Comparison of ENCODE assay signal across 20 cellular contexts in the genomic region with DNA sequence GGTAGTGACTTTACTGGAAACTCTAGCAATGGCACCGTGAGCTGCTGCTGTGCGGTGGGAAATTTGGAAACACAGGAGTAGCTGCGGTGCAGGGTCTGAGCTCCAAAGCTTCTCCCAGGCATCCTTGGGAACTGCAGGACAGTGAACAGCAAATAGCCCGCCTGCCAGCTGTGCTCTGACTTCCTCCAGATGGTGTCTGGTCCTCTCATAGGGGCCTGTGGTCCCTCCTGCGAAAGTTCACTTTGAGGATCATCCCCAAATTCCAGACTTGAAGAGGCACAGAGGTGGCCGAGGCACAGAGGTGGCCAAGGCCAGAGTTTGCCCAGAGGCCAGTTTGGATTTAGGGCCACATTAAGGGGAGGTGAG.
"Had no signal": no experiment of that assay in that cellular context is flagged by ENCODE, and none has a peak within 500 bp of the region (broad histone marks: within the 10 kb centered on the region; RNA-seq: fewer than 3 reads in every experiment).

No MANE protein-coding gene starts in this region.

- H3K4me3 ChIP-seq: coronary artery, esophagus muscularis mucosa, left ventricle myocardium inferior, skin epidermis, thyroid gland, upper lobe of right lung had no signal

- H3K27ac ChIP-seq: coronary artery, esophagus muscularis mucosa, left ventricle myocardium inferior, skin epidermis, thyroid gland, upper lobe of right lung had no signal

- H3K36me3 ChIP-seq: esophagus muscularis mucosa, left ventricle myocardium inferior, thyroid gland, upper lobe of right lung had no signal

- H3K27me3 ChIP-seq: esophagus muscularis mucosa, thyroid gland, upper lobe of right lung had no signal

- ATAC-seq: activated CD4-positive, CD25-positive, alpha-beta regulatory T cell treated with anti-CD3 and anti-CD28 coated beads, Interleukin-2, amount 50 U/mL, for 24 hours; activated T-cell treated with anti-CD3 and anti-CD28 coated beads, Interleukin-2, amount 50 U/mL, for 72 hours; right cardiac atrium; upper lobe of right lung had no signal

- H3K4me1 ChIP-seq: esophagus muscularis mucosa, upper lobe of right lung had no signal

- DNase-seq: activated CD4-positive, alpha-beta memory T cell treated with anti-CD3 and anti-CD28 coated beads, Interleukin-2, amount 10 ng/mL, durations not matched to agents 7 days and 5 days; activated CD4-positive, alpha-beta T cell treated with anti-CD3 and anti-CD28 coated beads, Interleukin-2, amount 10 ng/mL, durations not matched to agents 24 days and 14 days; activated effector memory CD4-positive, alpha-beta T cell treated with anti-CD3 and anti-CD28 coated beads, Interleukin-2, amount 50 U/mL, for 16 hours; activated naive CD4-positive, alpha-beta T cell treated with anti-CD3 and anti-CD28 coated beads, Interleukin-2, amount 10 ng/mL, durations not matched to agents 7 days and 5 days; activated T-cell treated with anti-CD3 and anti-CD28 coated beads, Interleukin-2, amount 50 U/mL, for 72 hours; amygdala; cerebellar nuclear complex; hypothalamus; left ventricle myocardium inferior; mammary epithelial cell; natural killer cell; right cardiac atrium; stimulated activated CD4-positive, alpha-beta T cell treated with anti-CD3 and anti-CD28 coated beads, Interleukin-1b, Interleukin-23, amount 100 ng/mL, for 48 hours; substantia nigra; thyroid gland; upper lobe of right lung had no signal

- H3K9me3 ChIP-seq: esophagus muscularis mucosa, left ventricle myocardium inferior, thyroid gland, upper lobe of right lung had no signal
